Comparison of ENCODE assay signal across 10 cellular contexts in genomic region chr11:130897262-130898182, GRCh38. TPM values are rescaled to one million over a fixed set of nuclear protein-coding genes. Genes with fewer than 3 reads are reported as not detected.
DNase-seq lines count a peak whose midpoint lies in the region; ATAC-seq and TF ChIP-seq lines count a peak whose summit lies in the region.
"Had no signal": no experiment of that assay in that cellular context is flagged by ENCODE, and none has a peak within 500 bp of the region (broad histone marks: within the 10 kb centered on the region; RNA-seq: fewer than 3 reads in every experiment).

No MANE protein-coding gene starts in this region.

- intact Hi-C loops in left ventricle myocardium superior (cut with micrococcal nuclease), result loop anchor here (10.0 kb wide), 1 partner anchor 463 kb away; no protein-coding TSS in a partner anchor
- intact Hi-C loops in sigmoid colon (cut with DNase I), result loop anchor here (2.0 to 10.0 kb wide), 6 partner anchors 223 to 893 kb away; partner anchors contain the start of genes PRDM10 and ZBTB44

- peak; percentile 93 to 99 (median 96) for TF ChIP-seq EP300 in sigmoid colon (IDR thresholded peaks at IDR 0.05)

- TF ChIP-seq POLR2A in sigmoid colon (IDR thresholded peaks at IDR 0.05), result no peak

- no peak for TF ChIP-seq CTCF in sigmoid colon (IDR thresholded peaks at IDR 0.05)

- DNase-seq in ELR (ENCODE audit: low read depth), result peak; percentile 62
- DNase-seq in left ventricle myocardium superior, result peak; percentile 84
- DNase-seq in sigmoid colon, result peak; percentile 96
- DNase-seq in NCI-H446 treated with DMSO at 0.1 percent for 48 hours (lab: John Stamatoyannopoulos, UW), result no peak
- DNase-seq: NCI-H748 treated with DMSO at 0.1 percent for 48 hours had no signal

- peaks cover 18 to 70% (median 39%) of the 10 kb centered on the region in 4 donors for H3K36me3 ChIP-seq in sigmoid colon

- no peaks in the 10 kb centered on the region for H3K9me3 ChIP-seq in sigmoid colon
- H3K9me3 ChIP-seq: neutrophil had no signal

- 72 to 77% methylated on average over 17 of the region's 17 CpGs for WGBS in sigmoid colon, 2 donors

- H3K4me3 ChIP-seq in sigmoid colon, result peak overlapping the region; percentile 22 to 42 (median 36)

- H3K27ac ChIP-seq in angular gyrus (ENCODE audit: low read depth, low read length) (peak overlapping the region; percentile 31), sigmoid colon (peak overlapping the region; percentile 87 to 95 (median 90))
- H3K27ac ChIP-seq: neutrophil had no signal

- ATAC-seq in left ventricle myocardium superior (peak; percentile 84), GM21423 (IDR thresholded peaks at IDR 0.05; ENCODE audit: unreplicated experiment) (no peak), HG02840 (IDR thresholded peaks at IDR 0.05; ENCODE audit: low FRiP score, unreplicated experiment) (no peak), HG03378 (IDR thresholded peaks at IDR 0.05; ENCODE audit: unreplicated experiment) (no peak)

- no peaks in the 10 kb centered on the region for H3K27me3 ChIP-seq in sigmoid colon
- H3K27me3 ChIP-seq: neutrophil had no signal

- peaks cover 0 to 74% (median 59%) of the 10 kb centered on the region in 4 donors for H3K4me1 ChIP-seq in sigmoid colon

RNA-seq across cellular contexts. Expression of gene SNX19, which starts 18.8 kb away (rescaled TPM):
- 59.7 TPM for total RNA-seq in left ventricle myocardium superior
- total RNA-seq in sigmoid colon, result 100 to 1,000 TPM in 1 of 4 donors, 10 to 100 TPM in 3; 72.1 to 124 (median 85.9) TPM
- polyA plus RNA-seq in sigmoid colon, result 10 to 100 TPM; 14.1 to 25.0 (median 16.8) TPM
